In the genomic region with DNA sequence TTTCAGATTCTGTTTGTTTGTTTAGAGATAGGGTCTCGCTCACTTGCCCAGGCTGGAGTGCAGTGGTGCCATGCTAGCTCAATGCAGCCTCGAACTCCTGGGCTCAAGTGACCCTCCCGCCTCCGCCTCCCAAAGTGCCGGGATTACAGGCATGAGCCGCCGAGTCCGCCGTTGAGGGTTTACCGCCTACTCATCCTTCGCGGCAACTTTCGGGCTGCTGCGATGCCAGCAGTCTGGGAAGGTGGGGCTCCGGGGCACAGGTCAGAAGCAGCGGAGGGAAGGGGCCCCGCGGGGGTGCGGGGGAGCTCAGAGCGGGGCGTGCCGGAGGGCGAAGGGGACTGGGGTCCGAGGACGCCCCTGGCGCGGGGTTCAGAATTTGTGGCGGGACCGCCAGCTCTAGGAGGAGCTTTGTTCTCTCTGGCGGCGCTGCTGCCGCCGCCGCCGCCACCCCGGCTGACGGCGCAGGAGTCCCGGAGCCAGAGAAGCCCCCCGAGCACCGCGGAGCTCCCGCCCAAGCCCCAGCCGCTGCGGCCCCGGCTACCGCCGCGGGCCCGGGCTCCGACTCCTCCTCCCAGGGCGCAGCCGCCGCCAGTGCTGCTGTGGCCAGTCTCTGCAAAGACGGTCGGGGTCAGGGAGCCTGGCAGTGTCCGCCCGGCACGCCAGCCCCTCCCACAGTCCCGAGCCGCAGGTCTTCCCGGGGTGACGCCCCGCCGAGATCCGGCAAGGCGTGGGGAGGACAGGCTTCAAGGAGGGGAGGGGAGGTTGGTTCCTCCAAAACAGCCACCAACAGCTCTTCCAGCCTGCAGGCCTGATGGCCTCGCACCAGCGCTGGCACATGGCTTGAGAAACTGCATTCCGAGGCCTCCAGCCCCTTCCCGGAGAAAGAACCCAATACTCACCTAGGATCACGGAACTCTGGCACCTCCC, we compare ENCODE assay signal across 10 cellular contexts. TPM values are rescaled to one million over a fixed set of nuclear protein-coding genes. Genes with fewer than 3 reads are reported as not detected.
DNase-seq lines count a peak whose midpoint lies in the region; ATAC-seq and TF ChIP-seq lines count a peak whose summit lies in the region.
"Had no signal": no experiment of that assay in that cellular context is flagged by ENCODE, and none has a peak within 500 bp of the region (broad histone marks: within the 10 kb centered on the region; RNA-seq: fewer than 3 reads in every experiment).

No MANE protein-coding gene starts in this region.

- H3K9me3 Mint-ChIP-seq in immature natural killer cell (no peaks in the 10 kb centered on the region), HFFc6 (no peaks in the 10 kb centered on the region; the same call in 1 of the 2 replicates)

- ATAC-seq in GM19324 (IDR thresholded peaks at IDR 0.05; ENCODE audit: low FRiP score, unreplicated experiment) (no peak), HG03342 (IDR thresholded peaks at IDR 0.05; ENCODE audit: unreplicated experiment) (no peak)

- no peak for TF ChIP-seq CTCF in HFFc6 (IDR thresholded peaks at IDR 0.05)

- peaks cover 49% of the 10 kb centered on the region for H3K27me3 ChIP-seq in NT2/D1 (ENCODE audit: insufficient read depth, insufficient read length)

- H3K4me3 Mint-ChIP-seq in immature natural killer cell = peak overlapping the region; percentile 40 to 71 (median 55)
- no peak overlapping the region for H3K4me3 Mint-ChIP-seq in HFFc6

- H3K27me3 Mint-ChIP-seq in immature natural killer cell (ENCODE audit: low read depth in 3 of 3) = peaks cover 10 to 31% (median 12%) of the 10 kb centered on the region in 3 donors
- H3K27me3 Mint-ChIP-seq in HFFc6 (ENCODE audit: insufficient read depth) = peaks cover 60% of the 10 kb centered on the region

- peaks cover 2% of the 10 kb centered on the region for H3K4me1 ChIP-seq in NT2/D1 (ENCODE audit: insufficient read depth, insufficient read length)

- no peaks in the 10 kb centered on the region for H3K36me3 ChIP-seq in NT2/D1 (ENCODE audit: insufficient read depth, insufficient read length, low read length)

- no peak overlapping the region for H3K27ac Mint-ChIP-seq in immature natural killer cell
- no peak overlapping the region for H3K27ac Mint-ChIP-seq in HFFc6

- H3K4me3 ChIP-seq in NT2/D1 (ENCODE audit: insufficient read length, low read depth) = peak overlapping the region; percentile 41

- H3K36me3 Mint-ChIP-seq in immature natural killer cell (peaks cover 0 to 4% (median 0%) of the 10 kb centered on the region in 3 donors), HFFc6 (ENCODE audit: low read depth) (no peaks in the 10 kb centered on the region)

- peak overlapping the region; percentile 68 for H3K9ac ChIP-seq in NT2/D1 (ENCODE audit: insufficient read length, low read depth)

- no peaks in the 10 kb centered on the region for H3K9me3 ChIP-seq in NT2/D1 (ENCODE audit: insufficient read depth, low read length)

- peaks cover 8 to 16% of the 10 kb centered on the region in 2 donors for H3K4me1 Mint-ChIP-seq in immature natural killer cell
- H3K4me1 Mint-ChIP-seq in HFFc6 (ENCODE audit: low read depth) = no peaks in the 10 kb centered on the region

- DNase-seq in NT2/D1 (ENCODE audit: low read depth, low spot score) (peak; percentile 11), immature natural killer cell (peak in 2 of 3 donors; percentile 11 to 17), germinal center (ENCODE audit: low spot score) (no peak), HFFc6 (no peak)
- peak; percentile 38 for DNase-seq in activated naive CD4-positive, alpha-beta T cell treated with anti-CD3 and anti-CD28 coated beads, Interleukin-2, amount 50 U/mL, for 16 hours
- peak; percentile 11 for DNase-seq in stimulated activated CD8-positive, alpha-beta memory T cell treated with anti-CD3 and anti-CD28 coated beads, Interleukin-4, amount 100 ng/mL, for 24 hours (ENCODE audit: low read depth)
- DNase-seq: activated gamma-delta T cell treated with Interleukin-2 at 50 U/mL for 16 hours had no signal

RNA-seq across cellular contexts. Expression of a gene that starts 10.9 kb away (rescaled TPM):
- not detected for polyA plus RNA-seq in immature natural killer cell
- not detected for total RNA-seq in HFFc6 (2021; fragmentation: NEBNext Ultra II Directional; extraction: Animal tissue kit (Norgen Biotek cat#: 25700))
- total RNA-seq: HT1080 had no signal

RNA-seq across cellular contexts. Expression of a gene that starts 34.0 kb away (rescaled TPM):
- not detected for polyA plus RNA-seq in immature natural killer cell
- not detected for total RNA-seq in HFFc6 (2021; fragmentation: NEBNext Ultra II Directional; extraction: Animal tissue kit (Norgen Biotek cat#: 25700))
- total RNA-seq: HT1080 had no signal

Comparison
In these comparisons a context has a peak if more than half of its experiments do, and no peak if none do; other contexts are left out.
1. DNase-seq: peak in NT2/D1 (single experiment), activated naive CD4-positive, alpha-beta T cell treated with anti-CD3 and anti-CD28 coated beads, Interleukin-2, amount 50 U/mL, for 16 hours (single experiment), immature natural killer cell (2 of 3) and stimulated activated CD8-positive, alpha-beta memory T cell treated with anti-CD3 and anti-CD28 coated beads, Interleukin-4, amount 100 ng/mL, for 24 hours (single experiment); none in germinal center (single experiment) and HFFc6 (single experiment).